ENCODE assay signal across 1 cellular context in the genomic region with DNA sequence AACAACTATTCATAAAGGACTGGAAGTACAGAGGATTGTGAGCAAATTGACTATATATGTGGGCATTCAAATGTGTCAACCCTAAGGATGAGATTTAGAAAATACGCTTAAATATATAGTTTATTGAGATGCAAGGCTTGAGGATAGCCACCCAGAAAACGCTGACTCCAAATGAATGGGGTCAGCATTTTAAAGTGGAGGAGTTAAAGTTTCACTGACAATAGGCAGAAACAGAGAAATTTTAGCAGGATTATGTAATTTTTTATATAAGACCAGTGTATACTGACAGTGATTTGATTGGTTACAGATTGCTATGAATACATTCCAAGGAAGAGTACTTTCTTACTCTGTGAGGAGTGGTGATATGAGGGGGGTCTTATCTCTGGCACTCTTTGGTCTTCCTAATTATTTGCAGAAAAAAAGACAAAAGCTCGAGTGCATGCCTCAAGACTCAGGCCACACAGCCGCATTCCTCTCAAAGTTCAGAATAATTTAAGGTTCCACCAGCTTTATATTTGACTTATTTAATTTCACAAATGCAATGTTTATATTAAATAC.
TF ChIP-seq lines count a peak whose summit lies in the region.

No MANE protein-coding gene starts in this region.

TF ChIP-seq in WTC11, 78 proteins besides CTCF, POLR2A, EP300 and RAD21 (continued from another document):
- TF ChIP-seq, protein P1, sequence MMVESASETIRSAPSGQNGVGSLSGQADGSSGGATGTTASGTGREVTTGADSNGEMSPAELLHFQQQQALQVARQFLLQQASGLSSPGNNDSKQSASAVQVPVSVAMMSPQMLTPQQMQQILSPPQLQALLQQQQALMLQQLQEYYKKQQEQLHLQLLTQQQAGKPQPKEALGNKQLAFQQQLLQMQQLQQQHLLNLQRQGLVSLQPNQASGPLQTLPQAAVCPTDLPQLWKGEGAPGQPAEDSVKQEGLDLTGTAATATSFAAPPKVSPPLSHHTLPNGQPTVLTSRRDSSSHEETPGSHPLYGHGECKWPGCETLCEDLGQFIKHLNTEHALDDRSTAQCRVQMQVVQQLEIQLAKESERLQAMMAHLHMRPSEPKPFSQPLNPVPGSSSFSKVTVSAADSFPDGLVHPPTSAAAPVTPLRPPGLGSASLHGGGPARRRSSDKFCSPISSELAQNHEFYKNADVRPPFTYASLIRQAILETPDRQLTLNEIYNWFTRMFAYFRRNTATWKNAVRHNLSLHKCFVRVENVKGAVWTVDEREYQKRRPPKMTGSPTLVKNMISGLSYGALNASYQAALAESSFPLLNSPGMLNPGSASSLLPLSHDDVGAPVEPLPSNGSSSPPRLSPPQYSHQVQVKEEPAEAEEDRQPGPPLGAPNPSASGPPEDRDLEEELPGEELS (CRISPR knock-in tag; IDR thresholded peaks at IDR 0.05): no peak
- TF ChIP-seq ZSCAN18 (CRISPR knock-in tag; IDR thresholded peaks at IDR 0.05) (no peak), NR1H2 (CRISPR knock-in tag; IDR thresholded peaks at IDR 0.05) (no peak), SP1 (CRISPR knock-in tag; conservative IDR thresholded peaks at IDR 0.05) (no peak), CREB1 (CRISPR knock-in tag; IDR thresholded peaks at IDR 0.05) (no peak), IRF2 (CRISPR knock-in tag; IDR thresholded peaks at IDR 0.05; ENCODE audit: borderline replicate concordance, low read depth) (no peak), CDX4 (CRISPR knock-in tag; IDR thresholded peaks at IDR 0.05; ENCODE audit: borderline replicate concordance) (no peak), USF2 (CRISPR knock-in tag; IDR thresholded peaks at IDR 0.05) (no peak), ETV6 (CRISPR knock-in tag; IDR thresholded peaks at IDR 0.05) (no peak), ZNF396 (CRISPR knock-in tag; IDR thresholded peaks at IDR 0.05; ENCODE audit: borderline replicate concordance) (no peak), MXD4 (CRISPR knock-in tag; IDR thresholded peaks at IDR 0.05; ENCODE audit: borderline replicate concordance) (no peak), ZNF219 (CRISPR knock-in tag; IDR thresholded peaks at IDR 0.05; ENCODE audit: borderline replicate concordance) (no peak), TCF7 (CRISPR knock-in tag; IDR thresholded peaks at IDR 0.05; ENCODE audit: low read depth) (no peak)
- TF ChIP-seq, protein P2, sequence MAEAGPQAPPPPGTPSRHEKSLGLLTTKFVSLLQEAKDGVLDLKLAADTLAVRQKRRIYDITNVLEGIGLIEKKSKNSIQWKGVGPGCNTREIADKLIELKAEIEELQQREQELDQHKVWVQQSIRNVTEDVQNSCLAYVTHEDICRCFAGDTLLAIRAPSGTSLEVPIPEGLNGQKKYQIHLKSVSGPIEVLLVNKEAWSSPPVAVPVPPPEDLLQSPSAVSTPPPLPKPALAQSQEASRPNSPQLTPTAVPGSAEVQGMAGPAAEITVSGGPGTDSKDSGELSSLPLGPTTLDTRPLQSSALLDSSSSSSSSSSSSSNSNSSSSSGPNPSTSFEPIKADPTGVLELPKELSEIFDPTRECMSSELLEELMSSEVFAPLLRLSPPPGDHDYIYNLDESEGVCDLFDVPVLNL (CRISPR knock-in tag; IDR thresholded peaks at IDR 0.05; ENCODE audit: borderline replicate concordance, low read depth): no peak
